15 cellular contexts compared by ENCODE assay signal in the genomic region with DNA sequence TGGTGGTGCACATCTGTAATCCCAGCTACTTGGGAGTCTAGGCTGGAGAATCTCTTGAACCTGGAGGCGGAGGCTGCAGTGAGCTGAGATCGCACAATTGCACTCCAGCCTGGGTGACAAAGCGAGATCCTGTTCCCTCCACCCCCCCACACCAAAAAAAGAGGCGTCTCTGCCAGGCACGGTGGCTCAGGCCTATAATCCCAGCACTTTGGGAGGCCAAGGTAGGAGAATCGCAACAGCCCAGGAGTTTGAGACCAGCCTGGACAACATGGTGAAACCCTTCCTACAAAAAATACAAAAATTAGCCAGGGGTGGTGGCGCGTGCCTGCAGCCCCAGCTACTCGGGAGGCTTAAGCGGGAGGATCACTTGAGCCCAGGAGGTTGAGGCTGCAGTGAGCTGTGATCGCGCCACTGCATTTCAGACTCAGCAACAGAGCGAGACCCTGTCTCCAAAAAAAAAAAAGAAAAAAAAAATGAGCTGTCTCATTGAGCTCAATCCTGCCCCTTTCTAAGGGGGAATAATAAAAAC. TPM values are rescaled to one million over a fixed set of nuclear protein-coding genes. Genes with fewer than 3 reads are reported as not detected.
A peak's percentile ranks its signal among the peaks of the same experiment; 100 is the strongest.
DNase-seq lines count a peak whose midpoint lies in the region; ATAC-seq and TF ChIP-seq lines count a peak whose summit lies in the region.
"Had no signal": no experiment of that assay in that cellular context is flagged by ENCODE, and none has a peak within 500 bp of the region (broad histone marks: within the 10 kb centered on the region; RNA-seq: fewer than 3 reads in every experiment).

No MANE protein-coding gene starts in this region.

- H3K4me2 ChIP-seq in mammary epithelial cell (ENCODE audit: insufficient read depth, low read depth, low read length) = peak overlapping the region; percentile 79
- H3K4me2 ChIP-seq in mesenchymal stem cell (ENCODE audit: low read length, poor library complexity, severe bottlenecking) = peak overlapping the region; percentile 25

- no peak for ATAC-seq in WTC11
- no peak for ATAC-seq in HG03280 (IDR thresholded peaks at IDR 0.05; ENCODE audit: unreplicated experiment)
- no peak for ATAC-seq in GM18909 (IDR thresholded peaks at IDR 0.05; ENCODE audit: poor library complexity, unreplicated experiment)
- ATAC-seq: left lung had no signal

- WGBS in mammary epithelial cell (ENCODE audit: low coverage, missing lambda C conversion rate) = 93% methylated on average over 9 of the region's 13 CpGs
- WGBS in mesenchymal stem cell = 97% methylated on average over 12 of the region's 13 CpGs

- H3K4me1 ChIP-seq in mammary epithelial cell (ENCODE audit: insufficient read depth, low read length) (peaks cover 12% of the 10 kb centered on the region), breast epithelium (peaks cover 0 to 16% of the 10 kb centered on the region in 2 donors), mesenchymal stem cell (ENCODE audit: control insufficient read depth, insufficient read depth, low read depth, low read length) (peaks cover 10% of the 10 kb centered on the region), tibial artery (peaks cover 0 to 60% (median 32%) of the 10 kb centered on the region in 4 donors)

- H3K36me3 ChIP-seq in mammary epithelial cell (ENCODE audit: insufficient read depth, low read length) (no peaks in the 10 kb centered on the region), breast epithelium (no peaks in the 10 kb centered on the region), mesenchymal stem cell (ENCODE audit: control insufficient read depth in 1 of 2, insufficient read depth in 2 of 2, low read depth in 1 of 2, low read length in 2 of 2) (peaks cover 3 to 12% of the 10 kb centered on the region in 2 experiments), tibial artery (no peaks in the 10 kb centered on the region)
- H3K36me3 ChIP-seq: adrenal gland, thyroid gland had no signal

- H3K27ac Mint-ChIP-seq in WTC11 = 0 out of 2 replicates have a peak overlapping the region, but pooled peaks have one; percentile 19
- H3K27ac Mint-ChIP-seq: dendritic cell treated with granulocyte-macrophage colony-stimulating factor and Interleukin-4, amounts not matched to agents 40 ng/mL and 50 ng/mL, for 4 days had no signal

- no peak overlapping the region for H3K23ac ChIP-seq in mesenchymal stem cell (ENCODE audit: low read length in 2 of 2)

- H2BK12ac ChIP-seq in mesenchymal stem cell (ENCODE audit: low read length in 2 of 2) = no peak overlapping the region

- no peak overlapping the region for H3K14ac ChIP-seq in mesenchymal stem cell (ENCODE audit: low read length in 2 of 2)

- dilution Hi-C loops in mammary epithelial cell (cut with HindIII; ENCODE audit: low sequenced_read_pairs) = loop anchor here (5.0 to 10.0 kb wide), 3 partner anchors 33 to 276 kb away; partner anchors contain the start of gene ELOVL3

- BruUV-seq in mammary epithelial cell (replicated peaks; lab: Mats Ljungman, UMichigan) = no TSS peak

- no peak overlapping the region; the same call in 1 of the 2 replicates for H3K4me3 Mint-ChIP-seq in WTC11
- H3K4me3 Mint-ChIP-seq: dendritic cell treated with granulocyte-macrophage colony-stimulating factor and Interleukin-4, amounts not matched to agents 40 ng/mL and 50 ng/mL, for 4 days had no signal

- no peaks in the 10 kb centered on the region for H3K9me3 Mint-ChIP-seq in WTC11
- H3K9me3 Mint-ChIP-seq: dendritic cell treated with granulocyte-macrophage colony-stimulating factor and Interleukin-4, amounts not matched to agents 40 ng/mL and 50 ng/mL, for 4 days had no signal

- peaks cover 6% of the 10 kb centered on the region for H3K79me1 ChIP-seq in mesenchymal stem cell (replicated peaks; ENCODE audit: low read length, poor library complexity, severe bottlenecking)

- H4K91ac ChIP-seq in mesenchymal stem cell (ENCODE audit: low read length) = no peak overlapping the region

- H3K9me3 ChIP-seq in mammary epithelial cell (replicated peaks; ENCODE audit: insufficient read depth, low read length) (no peaks in the 10 kb centered on the region), breast epithelium (no peaks in the 10 kb centered on the region), mesenchymal stem cell (ENCODE audit: control insufficient read depth, low read length) (no peaks in the 10 kb centered on the region), tibial artery (no peaks in the 10 kb centered on the region)
- H3K9me3 ChIP-seq: adrenal gland, left lung, thyroid gland had no signal

- peaks cover 10% of the 10 kb centered on the region for H3K27me3 Mint-ChIP-seq in WTC11 (ENCODE audit: low read depth)
- H3K27me3 Mint-ChIP-seq: dendritic cell treated with granulocyte-macrophage colony-stimulating factor and Interleukin-4, amounts not matched to agents 40 ng/mL and 50 ng/mL, for 4 days had no signal

- DNase-seq in mammary epithelial cell = no peak
- no peak for DNase-seq in breast epithelium (ENCODE audit: low spot score in 2 of 2)
- DNase-seq in WTC11 (ENCODE audit: low spot score) = no peak
- no peak for DNase-seq in mesenchymal stem cell
- DNase-seq in tibial artery = peak in 1 of 2 donors; percentile 39
- DNase-seq in Kasumi-1 (lab: John Stamatoyannopoulos, UW) = no peak
- DNase-seq: activated CD8-positive, alpha-beta memory T cell treated with anti-CD3 and anti-CD28 coated beads, Interleukin-2, amount 50 U/mL, for 48 hours; NCI-H2227 treated with DMSO at 0.1 percent for 48 hours; thyroid gland had no signal

- H3K4me1 Mint-ChIP-seq in WTC11 = peaks cover 8% of the 10 kb centered on the region; the same call in 1 of the 2 replicates

- H4K20me1 ChIP-seq in mammary epithelial cell (ENCODE audit: insufficient read depth, low read length) = no peaks in the 10 kb centered on the region

- no peak overlapping the region for H2BK5ac ChIP-seq in mesenchymal stem cell (ENCODE audit: low read depth, low read length, poor library complexity, severe bottlenecking)

- H4K8ac ChIP-seq in mesenchymal stem cell (ENCODE audit: low read length) = peak overlapping the region; percentile 21

- no peak overlapping the region for H2BK120ac ChIP-seq in mesenchymal stem cell (ENCODE audit: low read depth, low read length)

- peaks cover 77% of the 10 kb centered on the region for H3K79me2 ChIP-seq in mammary epithelial cell (ENCODE audit: insufficient read depth, low read length)

- H3K27ac ChIP-seq in mammary epithelial cell (ENCODE audit: insufficient read depth, low read depth, low read length) = no peak overlapping the region
- H3K27ac ChIP-seq in breast epithelium = no peak overlapping the region
- H3K27ac ChIP-seq in mesenchymal stem cell (ENCODE audit: low read length, poor library complexity, severe bottlenecking) = no peak overlapping the region
- H3K27ac ChIP-seq in tibial artery = peak overlapping the region; percentile 88

- H2BK15ac ChIP-seq in mesenchymal stem cell (ENCODE audit: low read depth, poor library complexity, severe bottlenecking) = no peak overlapping the region

- no peaks in the 10 kb centered on the region for H3K27me3 ChIP-seq in mammary epithelial cell (ENCODE audit: insufficient read depth, low read length)
- no peaks in the 10 kb centered on the region for H3K27me3 ChIP-seq in breast epithelium
- no peaks in the 10 kb centered on the region for H3K27me3 ChIP-seq in mesenchymal stem cell (ENCODE audit: control insufficient read depth in 1 of 2, insufficient read depth in 1 of 2, low read length in 2 of 2)
- no peaks in the 10 kb centered on the region for H3K27me3 ChIP-seq in tibial artery
- H3K27me3 ChIP-seq: adrenal gland, left lung, thyroid gland had no signal

- no peak overlapping the region for H3K4ac ChIP-seq in mesenchymal stem cell (ENCODE audit: low read depth in 1 of 2, low read length in 2 of 2)

- intact Hi-C loops in mammary epithelial cell (cut with micrococcal nuclease) (loop anchor here (5.0 kb wide), 1 partner anchor 212 kb away; the partner anchor contains the start of genes ARL3 and SFXN2), breast epithelium (cut with DNase I; ENCODE audit: low total_unique reads) (no loop called here), tibial artery (cut with DNase I; ENCODE audit: low total_unique reads) (loop anchor here (5.0 kb wide), 2 partner anchors 82 to 142 kb away; partner anchors contain the start of gene TRIM8)

- no peak overlapping the region for H3K18ac ChIP-seq in mesenchymal stem cell (ENCODE audit: low read depth in 1 of 2, low read length in 2 of 2)

- H3K9ac ChIP-seq in mammary epithelial cell (ENCODE audit: insufficient read depth, low read length) (no peak overlapping the region), mesenchymal stem cell (ENCODE audit: low read length) (peak overlapping the region; percentile 92)

- in situ Hi-C loops in mammary epithelial cell (cut with MboI; ENCODE audit: low sequenced_read_pairs in 2 of 2) = no loop called here

- POLR2A ChIA-PET in WTC11 (lab: Charles Lee) = interaction anchor here (0.7 to 1.5 kb wide), 2 partner anchors 255 to 270 kb away, joined by 4 read pairs; partner anchors contain the start of gene GBF1

- H2AK5ac ChIP-seq in mesenchymal stem cell (ENCODE audit: low read length, severe bottlenecking) = no peak overlapping the region

- CTCF ChIA-PET in mammary epithelial cell (lab: Charles Lee; ENCODE audit: low non-redundant PET) = interaction anchor here (0.6 kb wide), 1 partner anchor 93 kb away, joined by 10 read pairs; no protein-coding TSS in a partner anchor
- CTCF ChIA-PET in WTC11 (lab: Charles Lee) = interaction anchor here (1.0 to 1.6 kb wide), 3 partner anchors 39 to 117 kb away, joined by 4 to 11 read pairs (median 4); no protein-coding TSS in a partner anchor

- TF ChIP-seq CTCF in mammary epithelial cell (conservative IDR thresholded peaks at IDR 0.05 in 1 of 2, IDR thresholded peaks at IDR 0.05 in 1 of 2; ENCODE audit: extremely low read depth in 1 of 2, insufficient read depth in 1 of 2, low read depth in 1 of 2, low read length in 2 of 2) = no peak
- TF ChIP-seq CTCF in breast epithelium (IDR thresholded peaks at IDR 0.05) = no peak
- TF ChIP-seq CTCF in WTC11 (IDR thresholded peaks at IDR 0.05) = no peak
- TF ChIP-seq CTCF in tibial artery (IDR thresholded peaks at IDR 0.05) = no peak

- H2AFZ ChIP-seq in mammary epithelial cell (ENCODE audit: low read depth, low read length) (no peak overlapping the region), mesenchymal stem cell (ENCODE audit: low read depth, low read length) (no peak overlapping the region)

- no peak for TF ChIP-seq POLR2A in breast epithelium (IDR thresholded peaks at IDR 0.05)

- H3K36me3 Mint-ChIP-seq in WTC11 = peaks cover 10% of the 10 kb centered on the region

- H3K4me3 ChIP-seq in mammary epithelial cell (replicated peaks in 1 of 3; ENCODE audit: insufficient read depth in 1 of 3, low read depth in 2 of 3, low read length in 3 of 3) (peak overlapping the region in 1 of 3 experiments; percentile 68), breast epithelium (no peak overlapping the region), mesenchymal stem cell (ENCODE audit: insufficient read depth in 1 of 2, low read depth in 1 of 2, low read length in 2 of 2) (peak overlapping the region in 1 of 2 experiments; percentile 91), tibial artery (peak overlapping the region in 1 of 2 donors; percentile 68)

RNA-seq across cellular contexts. Expression of gene ACTR1A, which starts 1.8 kb away (rescaled TPM):
- total RNA-seq in mammary epithelial cell (100 to 1,000 TPM; 111 to 138 TPM), breast epithelium (100 to 1,000 TPM in 1 of 3 donors, 10 to 100 TPM in 2; 84.9 to 110 (median 92.5) TPM), WTC11 (2021) (93.3 to 94.6 TPM (median 93.6 TPM) in 3 replicates)
- 121 TPM for polyA plus RNA-seq in mammary epithelial cell
- 145 TPM for polyA minus RNA-seq in mammary epithelial cell
- polyA plus RNA-seq in mesenchymal stem cell (2013, experiment 1 of 2) = 87.9 TPM
- polyA plus RNA-seq in mesenchymal stem cell (2013, experiment 2 of 2) = 88.7 TPM

RNA-seq across cellular contexts. Expression of gene SUFU, which starts 3.1 kb away (rescaled TPM):
- total RNA-seq in mammary epithelial cell (1 to 10 TPM; 2.5 to 9.2 TPM), breast epithelium (1 to 10 TPM; 6.2 to 9.1 (median 8.6) TPM), WTC11 (2021) (11.6 to 13.1 TPM (median 12.8 TPM) in 3 replicates)
- polyA plus RNA-seq in mammary epithelial cell = 4.9 TPM
- polyA minus RNA-seq in mammary epithelial cell = 14.9 TPM
- polyA plus RNA-seq in mesenchymal stem cell (2013, experiment 1 of 2) = 11.6 TPM
- polyA plus RNA-seq in mesenchymal stem cell (2013, experiment 2 of 2) = 11.5 TPM

RNA-seq across cellular contexts. Expression of gene C10orf95, which starts 49.3 kb away (rescaled TPM):
- 1 to 10 TPM; 1.5 to 2.0 TPM for total RNA-seq in mammary epithelial cell
- polyA plus RNA-seq in mammary epithelial cell = 1.2 TPM
- polyA minus RNA-seq in mammary epithelial cell = not detected
- under 1 TPM in 2 of 3 donors, not detected in 1; 0.33 to 0.59 TPM for total RNA-seq in breast epithelium
- total RNA-seq in WTC11 (2021) = 0.57 to 0.96 TPM (median 0.87 TPM) in 3 replicates
- not detected for polyA plus RNA-seq in mesenchymal stem cell (2013, experiment 1 of 2)
- polyA plus RNA-seq in mesenchymal stem cell (2013, experiment 2 of 2) = 0.03 TPM
- total RNA-seq: M059J had no signal

Comparison
In these comparisons a context has a peak if more than half of its experiments do, and no peak if none do; other contexts are left out.
1. H3K27ac ChIP-seq: peak in tibial artery (2 of 2); none in mammary epithelial cell (single experiment), breast epithelium (0 of 2) and mesenchymal stem cell (single experiment).